23 cellular contexts compared by ENCODE assay signal in the genomic region with DNA sequence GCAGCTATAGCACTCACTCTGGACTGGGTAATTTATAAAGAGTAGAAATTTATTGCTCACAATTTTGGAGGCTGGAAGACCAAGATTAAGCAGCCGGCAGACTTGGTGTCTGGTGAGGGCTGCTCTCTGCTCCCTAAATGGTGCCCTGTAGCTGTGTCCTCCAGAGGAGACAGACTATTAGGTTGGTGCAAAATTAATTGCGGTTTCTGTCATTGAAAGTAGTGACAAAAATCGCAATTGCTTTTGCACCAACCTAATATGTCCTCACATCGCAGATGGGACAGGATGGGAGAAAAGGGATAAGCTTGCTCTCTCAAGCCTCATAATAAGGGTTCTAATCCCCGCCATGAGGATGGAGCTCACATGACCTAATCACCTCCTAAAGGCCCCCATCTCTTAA.
"Had no signal": no experiment of that assay in that cellular context is flagged by ENCODE, and none has a peak within 500 bp of the region (broad histone marks: within the 10 kb centered on the region; RNA-seq: fewer than 3 reads in every experiment).

No MANE protein-coding gene starts in this region.

- H3K27ac Mint-ChIP-seq: immature natural killer cell; natural killer cell; progenitor cell of endocrine pancreas; stimulated activated naive B cell treated with anti-CD40 and anti-IgM and Interleukin-4, amounts not matched to agents 10 μg/mL and 1 μg/mL and 100 μg/mL, for 72 hours had no signal

- H3K4me3 Mint-ChIP-seq: immature natural killer cell; naive B cell; natural killer cell; stimulated activated naive B cell treated with anti-CD40 and anti-IgM and Interleukin-4, amounts not matched to agents 10 μg/mL and 1 μg/mL and 100 μg/mL, for 72 hours had no signal

- H3K9me3 Mint-ChIP-seq: stimulated activated naive B cell treated with anti-CD40 and anti-IgM and Interleukin-4, amounts not matched to agents 10 μg/mL and 1 μg/mL and 100 μg/mL, for 72 hours had no signal

- H3K27me3 Mint-ChIP-seq: naive B cell; progenitor cell of endocrine pancreas; stimulated activated naive B cell treated with anti-CD40 and anti-IgM and Interleukin-4, amounts not matched to agents 10 μg/mL and 1 μg/mL and 100 μg/mL, for 72 hours had no signal

- DNase-seq: hypothalamus; immature natural killer cell; kidney; left colon; left lung; lower lobe of right lung; mammary epithelial cell; mesenchymal stem cell; naive B cell; natural killer cell; ovary; stimulated activated CD4-positive, alpha-beta T cell treated with anti-CD3 and anti-CD28 coated beads, Interleukin-12 subunit alpha, Interleukin-12 subunit beta, amount 100 ng/mL, for 4 hours; stimulated activated CD4-positive, alpha-beta T cell treated with anti-CD3 and anti-CD28 coated beads, Interleukin-15, amount 100 ng/mL, for 24 hours; stimulated activated CD4-positive, alpha-beta T cell treated with anti-CD3 and anti-CD28 coated beads, Interleukin-2, amount 100 ng/mL, for 24 hours; stimulated activated CD4-positive, alpha-beta T cell treated with anti-CD3 and anti-CD28 coated beads, Interleukin-4, amount 100 ng/mL, for 1 hour; stimulated activated naive B cell treated with anti-CD40 and anti-IgM and Interleukin-4, amounts not matched to agents 10 μg/mL and 1 μg/mL and 100 μg/mL, for 72 hours; stimulated activated naive CD8-positive, alpha-beta T cell treated with anti-CD3 and anti-CD28 coated beads, Interleukin-15, Interleukin-2, amounts not matched to agents 100 U/mL and 50 U/mL, for 24 hours; stomach; testis; thyroid gland; transverse colon; upper lobe of right lung had no signal

- H3K36me3 Mint-ChIP-seq: immature natural killer cell; naive B cell; natural killer cell; stimulated activated naive B cell treated with anti-CD40 and anti-IgM and Interleukin-4, amounts not matched to agents 10 μg/mL and 1 μg/mL and 100 μg/mL, for 72 hours had no signal

- H3K4me1 Mint-ChIP-seq: immature natural killer cell; naive B cell; natural killer cell; stimulated activated naive B cell treated with anti-CD40 and anti-IgM and Interleukin-4, amounts not matched to agents 10 μg/mL and 1 μg/mL and 100 μg/mL, for 72 hours had no signal
